Comparison of ENCODE assay signal across 8 cellular contexts in genomic region chr12:120301962-120302815, GRCh38. TPM values are rescaled to one million over a fixed set of nuclear protein-coding genes. Genes with fewer than 3 reads are reported as not detected.
DNase-seq lines count a peak whose midpoint lies in the region; ATAC-seq and TF ChIP-seq lines count a peak whose summit lies in the region.

TSS of gene SIRT4 (plus strand) at chr12:120302321. CDS start at chr12:120303562, 1,241 bp downstream.

- TF ChIP-seq EP300 in neural cell (conservative IDR thresholded peaks at IDR 0.05; ENCODE audit: poor library complexity, severe bottlenecking), result no peak
- TF ChIP-seq EP300 in stomach (IDR thresholded peaks at IDR 0.05), result no peak

- peak; percentile 98 for ATAC-seq in GM23338

- H3K36me3 Mint-ChIP-seq in GM23338 (ENCODE audit: low read depth), result no peaks in the 10 kb centered on the region
- H3K36me3 Mint-ChIP-seq in activated T-helper 2 cell treated with anti-CD3 and anti-CD28 coated beads, Interferon-gamma antibody, Interleukin-2, Interleukin-4, amounts not matched to agents 10 μg/mL and 5 μg/mL and 100 μg/mL, durations not matched to agents 14 hours and 24 hours and 36 hours (ENCODE audit: low read depth), result peaks cover 6% of the 10 kb centered on the region

- H3K4me3 ChIP-seq in GM23338 (peak within 1 kb of the TSS; percentile 60), neural cell (ENCODE audit: low read length) (peak within 1 kb of the TSS; percentile 80), stomach (peak within 1 kb of the TSS; percentile 61 to 79 (median 64))

- no peaks in the 10 kb centered on the region for H3K36me3 ChIP-seq in GM23338 (ENCODE audit: insufficient read depth)
- no peaks in the 10 kb centered on the region for H3K36me3 ChIP-seq in neural cell (ENCODE audit: insufficient read depth, low read length)
- no peaks in the 10 kb centered on the region for H3K36me3 ChIP-seq in stomach

- DNase-seq in EH (ENCODE audit: low read depth) (peak; percentile 95), GM23338 (ENCODE audit: low spot score) (peak; percentile 98), LHCN-M2 (ENCODE audit: low read depth) (peak; percentile 98), RPMI7951 (ENCODE audit: low read depth) (peak; percentile 90), fibroblast of the conjunctiva (ENCODE audit: low read depth) (peak; percentile 89), stomach (peak; percentile 92)
- DNase-seq in activated T-helper 2 cell treated with anti-CD3 and anti-CD28 coated beads, Interferon-gamma antibody, Interleukin-2, Interleukin-4, amounts not matched to agents 10 μg/mL and 5 μg/mL and 100 μg/mL, durations not matched to agents 14 hours and 24 hours and 36 hours (ENCODE audit: low spot score), result peak; percentile 82

- 8 to 9% (median 9%) methylated on average over 31 of the region's 31 CpGs for WGBS in stomach, 5 donors

- H3K9me2 ChIP-seq in GM23338 (ENCODE audit: insufficient read depth) (no peaks in the 10 kb centered on the region), neural cell (ENCODE audit: insufficient read depth, low read length) (no peaks in the 10 kb centered on the region)

- peak within 1 kb of the TSS; percentile 87 for H3K27ac Mint-ChIP-seq in GM23338
- peak within 1 kb of the TSS; percentile 71 for H3K27ac Mint-ChIP-seq in activated T-helper 2 cell treated with anti-CD3 and anti-CD28 coated beads, Interferon-gamma antibody, Interleukin-2, Interleukin-4, amounts not matched to agents 10 μg/mL and 5 μg/mL and 100 μg/mL, durations not matched to agents 14 hours and 24 hours and 36 hours

- no peaks in the 10 kb centered on the region for H3K4me1 Mint-ChIP-seq in GM23338
- H3K4me1 Mint-ChIP-seq in activated T-helper 2 cell treated with anti-CD3 and anti-CD28 coated beads, Interferon-gamma antibody, Interleukin-2, Interleukin-4, amounts not matched to agents 10 μg/mL and 5 μg/mL and 100 μg/mL, durations not matched to agents 14 hours and 24 hours and 36 hours (ENCODE audit: low read depth), result peaks cover 7% of the 10 kb centered on the region

- no peaks in the 10 kb centered on the region; the same call in 2 of the 3 replicates for H3K9me3 Mint-ChIP-seq in GM23338
- H3K9me3 Mint-ChIP-seq in activated T-helper 2 cell treated with anti-CD3 and anti-CD28 coated beads, Interferon-gamma antibody, Interleukin-2, Interleukin-4, amounts not matched to agents 10 μg/mL and 5 μg/mL and 100 μg/mL, durations not matched to agents 14 hours and 24 hours and 36 hours, result no peaks in the 10 kb centered on the region

- H3F3A ChIP-seq in GM23338 (replicated peaks; ENCODE audit: low read depth) (no peaks in the 10 kb centered on the region), neural cell (ENCODE audit: insufficient read depth, low read length, poor library complexity, severe bottlenecking) (no peaks in the 10 kb centered on the region)

- H2AFZ ChIP-seq in GM23338, result peak within 1 kb of the TSS; percentile 77
- peak within 1 kb of the TSS; percentile 99 for H2AFZ ChIP-seq in neural cell (ENCODE audit: low read depth, low read length)

- intact Hi-C loops in activated T-helper 2 cell treated with anti-CD3 and anti-CD28 coated beads, Interferon-gamma antibody, Interleukin-2, Interleukin-4, amounts not matched to agents 10 μg/mL and 5 μg/mL and 100 μg/mL, durations not matched to agents 14 hours and 24 hours and 36 hours (cut with micrococcal nuclease), result loop anchor here (1.0 kb wide), 2 partner anchors 9 to 15 kb away; partner anchors contain the start of gene RNU4-1
- intact Hi-C loops in stomach (cut with DNase I; ENCODE audit: low total_unique reads), result no loop called here

- H3K4me1 ChIP-seq in GM23338 (ENCODE audit: insufficient read depth) (no peaks in the 10 kb centered on the region), stomach (peaks cover 7 to 19% (median 13%) of the 10 kb centered on the region in 4 donors)

- no peak for TF ChIP-seq POLR2A in stomach (IDR thresholded peaks at IDR 0.05)

- peaks cover 13% of the 10 kb centered on the region for H3K27me3 Mint-ChIP-seq in GM23338 (ENCODE audit: insufficient read depth, low read depth, poor library complexity)
- H3K27me3 Mint-ChIP-seq in activated T-helper 2 cell treated with anti-CD3 and anti-CD28 coated beads, Interferon-gamma antibody, Interleukin-2, Interleukin-4, amounts not matched to agents 10 μg/mL and 5 μg/mL and 100 μg/mL, durations not matched to agents 14 hours and 24 hours and 36 hours (ENCODE audit: low read depth), result no peaks in the 10 kb centered on the region

- H3K4me2 ChIP-seq in GM23338 (peak within 1 kb of the TSS; percentile 81), neural cell (ENCODE audit: low read length) (peak within 1 kb of the TSS; percentile 47)

- H3K79me2 ChIP-seq in GM23338 (replicated peaks; ENCODE audit: insufficient read depth) (no peaks in the 10 kb centered on the region), neural cell (replicated peaks; ENCODE audit: insufficient read depth, low read length) (no peaks in the 10 kb centered on the region)

- no peaks in the 10 kb centered on the region for H3K27me3 ChIP-seq in GM23338 (ENCODE audit: insufficient read depth)
- no peaks in the 10 kb centered on the region for H3K27me3 ChIP-seq in neural cell (ENCODE audit: insufficient read depth, low read depth, low read length)
- no peaks in the 10 kb centered on the region for H3K27me3 ChIP-seq in stomach

- no peaks in the 10 kb centered on the region for H3K9me3 ChIP-seq in neural cell (ENCODE audit: low read length)
- no peaks in the 10 kb centered on the region for H3K9me3 ChIP-seq in stomach

- H3K9ac ChIP-seq in neural cell (ENCODE audit: low read length), result peak within 1 kb of the TSS; percentile 70

- TF ChIP-seq CTCF in GM23338 (conservative IDR thresholded peaks at IDR 0.05; ENCODE audit: low read depth in 2 of 2), result peak; percentile 78 to 94
- peak; percentile 94 for TF ChIP-seq CTCF in neural cell (IDR thresholded peaks at IDR 0.05; ENCODE audit: poor library complexity, severe bottlenecking)
- TF ChIP-seq CTCF in stomach (IDR thresholded peaks at IDR 0.05), result peak in 5 of 7 experiments; percentile 47 to 86 (median 66)

- H3K27ac ChIP-seq in GM23338 (ENCODE audit: low read depth) (no peak within 1 kb of the TSS), neural cell (ENCODE audit: low read length) (peak within 1 kb of the TSS; percentile 59), stomach (peak within 1 kb of the TSS; percentile 71 to 86 (median 83))

- TF ChIP-seq RAD21 in neural cell (conservative IDR thresholded peaks at IDR 0.05), result peak; percentile 54

- peak within 1 kb of the TSS; percentile 88 for H3K4me3 Mint-ChIP-seq in GM23338
- peak within 1 kb of the TSS; percentile 86 for H3K4me3 Mint-ChIP-seq in activated T-helper 2 cell treated with anti-CD3 and anti-CD28 coated beads, Interferon-gamma antibody, Interleukin-2, Interleukin-4, amounts not matched to agents 10 μg/mL and 5 μg/mL and 100 μg/mL, durations not matched to agents 14 hours and 24 hours and 36 hours (ENCODE audit: low read depth)

- no peaks in the 10 kb centered on the region for H4K20me1 ChIP-seq in GM23338 (replicated peaks; ENCODE audit: insufficient read depth)
- H4K20me1 ChIP-seq in neural cell (ENCODE audit: insufficient read depth), result no peaks in the 10 kb centered on the region

TF ChIP-seq in GM23338, 12 proteins besides CTCF, POLR2A, EP300 and RAD21 (continues in another document):
- TF ChIP-seq POLR2AphosphoS5 (IDR thresholded peaks at IDR 0.05; ENCODE audit: low read depth), result peak; percentile 59

TF ChIP-seq in neural cell, 6 proteins besides CTCF, POLR2A, EP300 and RAD21:
- TF ChIP-seq REST (IDR thresholded peaks at IDR 0.05; ENCODE audit: borderline replicate concordance) (peak; percentile 23), MXI1 (conservative IDR thresholded peaks at IDR 0.05; ENCODE audit: poor library complexity, severe bottlenecking) (peak; percentile 85), EZH2 (IDR thresholded peaks at IDR 0.05; ENCODE audit: borderline replicate concordance, insufficient read depth, low read length, poor library complexity, severe bottlenecking) (no peak), TAF1 (IDR thresholded peaks at IDR 0.05; ENCODE audit: low read depth) (no peak), POLR2AphosphoS5 (IDR thresholded peaks at IDR 0.05) (peak; percentile 71), SMC3 (conservative IDR thresholded peaks at IDR 0.05; ENCODE audit: poor library complexity) (peak; percentile 59)
TF ChIP-seq in neural cell: peak in this region for 4.

RNA-seq across cellular contexts. Expression of gene SIRT4, which starts in this region (rescaled TPM):
- total RNA-seq in GM23338 (2014; rRNA removed; shearing (Covaris generic)), result 0.78 and 2.0 TPM in 2 replicates
- polyA plus RNA-seq in GM23338 (2016; fragmentation: Nextera tagmentation; extraction: Ambion mirVana) (3.0 and 4.1 TPM in 2 replicates), neural cell (9.7 and 13.8 TPM in 2 replicates), stomach (1 to 10 TPM in 2 of 3 donors, not detected in 1; 1.3 to 2.2 TPM)
- total RNA-seq in LHCN-M2 (2014; rRNA removed) (1.6 and 2.1 TPM in 2 replicates), stomach (1 to 10 TPM in 4 of 5 donors, not detected in 1; 2.8 to 6.2 (median 5.3) TPM)
- 1.2 TPM for polyA plus RNA-seq in LHCN-M2 (2012)
- total RNA-seq in RPMI7951 (2014; rRNA removed; shearing (Covaris generic)), result 1.9 and 2.2 TPM in 2 replicates
- total RNA-seq in activated T-helper 2 cell treated with anti-CD3 and anti-CD28 coated beads, Interferon-gamma antibody, Interleukin-2, Interleukin-4, amounts not matched to agents 10 μg/mL and 5 μg/mL and 100 μg/mL, durations not matched to agents 14 hours and 24 hours and 36 hours, result 2.0 and 2.2 TPM in 2 replicates
- 5.8 and 7.5 TPM in 2 replicates for polyA minus RNA-seq in neural cell
